ENCODE assay signal across 17 cellular contexts in the genomic region with DNA sequence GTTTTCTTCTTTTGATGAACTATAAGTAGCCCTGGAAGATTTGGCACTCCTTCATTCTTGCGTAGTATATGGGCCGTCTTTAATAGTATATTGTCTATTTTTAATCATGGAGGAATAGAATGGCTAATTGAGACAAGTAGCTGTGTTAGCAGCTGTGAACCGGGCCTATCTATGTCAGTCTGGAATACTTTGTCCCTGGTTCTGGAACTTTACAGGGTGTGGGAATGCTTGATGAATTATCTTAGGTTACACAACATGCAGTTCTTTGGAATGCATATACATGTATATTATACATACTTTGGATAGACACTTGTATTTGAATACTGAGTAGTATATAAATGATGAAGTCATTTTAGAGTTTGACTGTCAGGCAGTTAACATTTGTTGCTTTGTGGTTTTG. TPM values are rescaled to one million over a fixed set of nuclear protein-coding genes. Genes with fewer than 3 reads are reported as not detected.
DNase-seq lines count a peak whose midpoint lies in the region; ATAC-seq and TF ChIP-seq lines count a peak whose summit lies in the region.
"Had no signal": no experiment of that assay in that cellular context is flagged by ENCODE, and none has a peak within 500 bp of the region (broad histone marks: within the 10 kb centered on the region; RNA-seq: fewer than 3 reads in every experiment).

No MANE protein-coding gene starts in this region.

- CTCF ChIA-PET in PC-3 (lab: Charles Lee) = no interaction called here

- H3K4me3 ChIP-seq in PC-3 (ENCODE audit: low read length) (0 out of 2 replicates have a peak overlapping the region, but pooled peaks have one; percentile 25), colonic mucosa (no peak overlapping the region)
- H3K4me3 ChIP-seq: thyroid gland had no signal

- H2AFZ ChIP-seq in PC-3 (ENCODE audit: low read length) = no peak overlapping the region

- peak overlapping the region; percentile 80 for H3K27ac ChIP-seq in PC-3 (ENCODE audit: low read length)
- H3K27ac ChIP-seq in colonic mucosa = peak overlapping the region; percentile 5
- H3K27ac ChIP-seq: thyroid gland had no signal

- DNase-seq in PC-3 (no peak), colonic mucosa (no peak), left colon (no peak), type B pancreatic cell (ENCODE audit: extremely low spot score, unreplicated experiment) (no peak), SHP77 (lab: John Stamatoyannopoulos, UW) (no peak)
- DNase-seq in stimulated activated CD4-positive, alpha-beta T cell treated with anti-CD3 and anti-CD28 coated beads, Interleukin-4, amount 100 ng/mL, for 24 hours = no peak
- DNase-seq: activated B cell treated with CpG ODN at 0.5 μM for 24 hours; activated CD8-positive, alpha-beta T cell treated with anti-CD3 and anti-CD28 coated beads, Interleukin-2, amount 10 ng/mL, durations not matched to agents 7 days and 5 days; activated naive CD4-positive, alpha-beta T cell treated with Interleukin-2 at 50 U/mL for 16 hours; activated T-cell treated with anti-CD3 and anti-CD28 coated beads, Interleukin-2, amount 50 U/mL, for 24 hours; COR-L47; kidney glomerular epithelial cell; NCI-H2107; thyroid gland had no signal

- ATAC-seq in PC-3 (no peak), left colon (peak; percentile 16), GM18498 (IDR thresholded peaks at IDR 0.05; ENCODE audit: unreplicated experiment) (no peak)
- ATAC-seq: activated CD8-positive, alpha-beta T cell treated with anti-CD3 and anti-CD28 coated beads, Interleukin-2, amount 10 ng/mL, durations not matched to agents 7 days and 5 days had no signal

- no peaks in the 10 kb centered on the region for H3K27me3 Mint-ChIP-seq in type B pancreatic cell
- H3K27me3 Mint-ChIP-seq: activated B cell treated with CpG ODN at 0.5 μM for 24 hours; activated T-cell treated with anti-CD3 and anti-CD28 coated beads, Interleukin-2, amount 50 U/mL, for 24 hours; B cell had no signal

- H3K27me3 ChIP-seq in PC-3 (ENCODE audit: low read length) (no peaks in the 10 kb centered on the region), colonic mucosa (no peaks in the 10 kb centered on the region)
- H3K27me3 ChIP-seq: thyroid gland had no signal

- peaks cover 53% of the 10 kb centered on the region for H3K79me2 ChIP-seq in PC-3 (ENCODE audit: low read length)

- intact Hi-C loops in PC-3 (cut with micrococcal nuclease) (loop anchor here (2.0 to 5.0 kb wide), 3 partner anchors 16 to 82 kb away; a partner anchor contains a TSS), colonic mucosa (cut with DNase I) (no loop called here), left colon (cut with DNase I, micrococcal nuclease) (no loop called here)

- H3K4me2 ChIP-seq in PC-3 (ENCODE audit: low read length) = peak overlapping the region; percentile 65

- H3K4me1 ChIP-seq in PC-3 (ENCODE audit: insufficient read depth, low read length) = peaks cover 69% of the 10 kb centered on the region
- H3K4me1 ChIP-seq in colonic mucosa = no peaks in the 10 kb centered on the region

- no peak for TF ChIP-seq CTCF in PC-3 (conservative IDR thresholded peaks at IDR 0.05; ENCODE audit: low read depth, low read length)
- no peak for TF ChIP-seq CTCF in colonic mucosa (IDR thresholded peaks at IDR 0.05)
- TF ChIP-seq CTCF in type B pancreatic cell (conservative IDR thresholded peaks at IDR 0.05) = no peak

- TSS peak; percentile 81 for BruUV-seq in PC-3 (replicated peaks; lab: Mats Ljungman, UMichigan)

- H3K9ac ChIP-seq in PC-3 (ENCODE audit: low read length) (0 out of 2 replicates have a peak overlapping the region, but pooled peaks have one; percentile 3), colonic mucosa (ENCODE audit: low read depth in 2 of 2, low read length in 2 of 2) (no peak overlapping the region)

- H3K9me3 Mint-ChIP-seq in type B pancreatic cell = no peaks in the 10 kb centered on the region
- H3K9me3 Mint-ChIP-seq: activated B cell treated with CpG ODN at 0.5 μM for 24 hours; activated T-cell treated with anti-CD3 and anti-CD28 coated beads, Interleukin-2, amount 50 U/mL, for 24 hours; mesothelial cell of epicardium had no signal

- peaks cover 6% of the 10 kb centered on the region for H3K36me3 Mint-ChIP-seq in type B pancreatic cell
- H3K36me3 Mint-ChIP-seq: mesothelial cell of epicardium had no signal

- POLR2A ChIA-PET in PC-3 (lab: Charles Lee; ENCODE audit: unreplicated experiment) = no interaction called here

- peaks cover 9% of the 10 kb centered on the region for H3F3A ChIP-seq in PC-3 (ENCODE audit: low read length, unreplicated experiment)

- H3K9me3 ChIP-seq in PC-3 (ENCODE audit: low read length) (no peaks in the 10 kb centered on the region), colonic mucosa (no peaks in the 10 kb centered on the region)
- H3K9me3 ChIP-seq: thyroid gland had no signal

- H3K4me3 Mint-ChIP-seq in type B pancreatic cell = no peak overlapping the region
- H3K4me3 Mint-ChIP-seq: activated B cell treated with CpG ODN at 0.5 μM for 24 hours; activated CD8-positive, alpha-beta T cell treated with anti-CD3 and anti-CD28 coated beads, Interleukin-2, amount 10 ng/mL, durations not matched to agents 7 days and 5 days; activated T-cell treated with anti-CD3 and anti-CD28 coated beads, Interleukin-2, amount 50 U/mL, for 24 hours; B cell; mesothelial cell of epicardium had no signal

- H4K20me1 ChIP-seq in PC-3 (ENCODE audit: low read length) = no peaks in the 10 kb centered on the region

- peak overlapping the region; percentile 53 for H3K27ac Mint-ChIP-seq in type B pancreatic cell
- H3K27ac Mint-ChIP-seq: activated B cell treated with CpG ODN at 0.5 μM for 24 hours; activated CD8-positive, alpha-beta T cell treated with anti-CD3 and anti-CD28 coated beads, Interleukin-2, amount 10 ng/mL, durations not matched to agents 7 days and 5 days; activated T-cell treated with anti-CD3 and anti-CD28 coated beads, Interleukin-2, amount 50 U/mL, for 24 hours; B cell; mesothelial cell of epicardium had no signal

- peaks cover 7% of the 10 kb centered on the region for H3K4me1 Mint-ChIP-seq in type B pancreatic cell (ENCODE audit: unreplicated experiment)

- H3K9me2 ChIP-seq in PC-3 (replicated peaks; ENCODE audit: low read length) = no peaks in the 10 kb centered on the region

- H3K36me3 ChIP-seq in PC-3 (ENCODE audit: low read depth, low read length) (peaks cover 6% of the 10 kb centered on the region; the same call in 1 of the 2 replicates), colonic mucosa (no peaks in the 10 kb centered on the region)
- H3K36me3 ChIP-seq: thyroid gland had no signal

RNA-seq across cellular contexts. Expression of a gene that starts 37.3 kb away (rescaled TPM):
- total RNA-seq in PC-3 (2014; rRNA removed) = 30.7 and 57.8 TPM in 2 replicates
- 100 to 1,000 TPM; 129 to 168 TPM for total RNA-seq in colonic mucosa
- 100 to 1,000 TPM; 148 to 153 TPM for total RNA-seq in left colon
- 76.7 and 118 TPM in 2 replicates for total RNA-seq in type B pancreatic cell (ENCODE audit: low replicate concordance)
